Comparison of ENCODE assay signal across 24 cellular contexts in genomic region chr3:52147804-52148203, GRCh38.
"Had no signal": no experiment of that assay in that cellular context is flagged by ENCODE, and none has a peak within 500 bp of the region (broad histone marks: within the 10 kb centered on the region; RNA-seq: fewer than 3 reads in every experiment).

No MANE protein-coding gene starts in this region.

- H3K4me1 ChIP-seq: body of pancreas had no signal

- H3K36me3 Mint-ChIP-seq: natural killer cell treated with Interleukin-12 subunit alpha and Interleukin-12 subunit beta and Interleukin-15 and Interleukin-18, amount 100 ng/mL, for 72 hours; T-cell had no signal

- H3K36me3 ChIP-seq: thoracic aorta had no signal

- H3K27ac ChIP-seq: body of pancreas, heart left ventricle, left lung, thoracic aorta had no signal

- H3K4me3 ChIP-seq: body of pancreas, heart left ventricle, left lung, lung, mucosa of descending colon, thoracic aorta had no signal

- ATAC-seq: activated CD8-positive, alpha-beta memory T cell treated with anti-CD3 and anti-CD28 coated beads, Interleukin-2, amount 10 ng/mL, durations not matched to agents 7 days and 5 days; activated CD8-positive, alpha-beta T cell treated with anti-CD3 and anti-CD28 coated beads, Interleukin-2, amount 10 ng/mL, durations not matched to agents 7 days and 5 days; activated naive CD4-positive, alpha-beta T cell treated with anti-CD3 and anti-CD28 coated beads, Interleukin-2, amount 50 U/mL, for 72 hours; body of pancreas; effector memory CD8-positive, alpha-beta T cell; heart left ventricle; left lung; mucosa of descending colon; natural killer cell treated with Interleukin-12 subunit alpha and Interleukin-12 subunit beta and Interleukin-15 and Interleukin-18, amount 100 ng/mL, for 72 hours; right cardiac atrium; stimulated activated naive CD8-positive, alpha-beta T cell treated with anti-CD3 and anti-CD28 coated beads, Interleukin-15, Interleukin-2, amounts not matched to agents 100 U/mL and 50 U/mL, for 24 hours; T-cell had no signal

- H3K9me3 ChIP-seq: body of pancreas, heart left ventricle, left lung, mucosa of descending colon, thoracic aorta had no signal

- H3K27me3 ChIP-seq: body of pancreas, heart left ventricle, left lung had no signal

- H3K4me3 Mint-ChIP-seq: activated B cell treated with CpG ODN at 0.5 μM for 24 hours; activated CD8-positive, alpha-beta memory T cell treated with anti-CD3 and anti-CD28 coated beads, Interleukin-2, amount 10 ng/mL, durations not matched to agents 7 days and 5 days; activated CD8-positive, alpha-beta T cell treated with anti-CD3 and anti-CD28 coated beads, Interleukin-2, amount 10 ng/mL, durations not matched to agents 7 days and 5 days; effector memory CD8-positive, alpha-beta T cell; natural killer cell treated with Interleukin-12 subunit alpha and Interleukin-12 subunit beta and Interleukin-15 and Interleukin-18, amount 100 ng/mL, for 72 hours; T-cell had no signal

- H3K27ac Mint-ChIP-seq: activated B cell treated with CpG ODN at 0.5 μM for 24 hours; activated CD8-positive, alpha-beta memory T cell treated with anti-CD3 and anti-CD28 coated beads, Interleukin-2, amount 10 ng/mL, durations not matched to agents 7 days and 5 days; activated CD8-positive, alpha-beta T cell treated with anti-CD3 and anti-CD28 coated beads, Interleukin-2, amount 10 ng/mL, durations not matched to agents 7 days and 5 days; activated T-helper 2 cell treated with anti-CD3 and anti-CD28 coated beads, Interferon-gamma antibody, Interleukin-2, Interleukin-4, amounts not matched to agents 10 μg/mL and 5 μg/mL and 100 μg/mL, durations not matched to agents 14 hours and 24 hours and 36 hours; effector memory CD8-positive, alpha-beta T cell; natural killer cell treated with Interleukin-12 subunit alpha and Interleukin-12 subunit beta and Interleukin-15 and Interleukin-18, amount 100 ng/mL, for 72 hours; T-cell had no signal

- H3K9me3 Mint-ChIP-seq: activated B cell treated with CpG ODN at 0.5 μM for 24 hours; activated naive CD4-positive, alpha-beta T cell treated with anti-CD3 and anti-CD28 coated beads, Interleukin-2, amount 50 U/mL, for 72 hours; activated T-helper 2 cell treated with anti-CD3 and anti-CD28 coated beads, Interferon-gamma antibody, Interleukin-2, Interleukin-4, amounts not matched to agents 10 μg/mL and 5 μg/mL and 100 μg/mL, durations not matched to agents 14 hours and 24 hours and 36 hours; effector memory CD8-positive, alpha-beta T cell; natural killer cell treated with Interleukin-12 subunit alpha and Interleukin-12 subunit beta and Interleukin-15 and Interleukin-18, amount 100 ng/mL, for 72 hours; T-cell had no signal

- DNase-seq: activated B cell treated with CpG ODN at 0.5 μM for 24 hours; activated CD8-positive, alpha-beta memory T cell treated with anti-CD3 and anti-CD28 coated beads, Interleukin-2, amount 10 ng/mL, durations not matched to agents 7 days and 5 days; activated CD8-positive, alpha-beta T cell treated with anti-CD3 and anti-CD28 coated beads, Interleukin-2, amount 10 ng/mL, durations not matched to agents 7 days and 5 days; activated naive CD4-positive, alpha-beta T cell; activated T-cell treated with anti-CD3 and anti-CD28 coated beads, Interleukin-2, amount 50 U/mL, for 48 hours; body of pancreas; cerebellar nuclear complex; cortex of kidney; effector memory CD8-positive, alpha-beta T cell; erythroblast; foreskin fibroblast; heart left ventricle; left lung; mucosa of descending colon; right cardiac atrium; stimulated activated CD4-positive, alpha-beta T cell treated with anti-CD3 and anti-CD28 coated beads, Interleukin-2, amount 100 ng/mL, for 48 hours; stimulated activated naive CD8-positive, alpha-beta T cell treated with anti-CD3 and anti-CD28 coated beads, Interleukin-15, Interleukin-2, amounts not matched to agents 100 U/mL and 50 U/mL, for 24 hours; T-cell; trophoblast cell had no signal

- H3K27me3 Mint-ChIP-seq: activated B cell treated with CpG ODN at 0.5 μM for 24 hours; activated CD8-positive, alpha-beta memory T cell treated with anti-CD3 and anti-CD28 coated beads, Interleukin-2, amount 10 ng/mL, durations not matched to agents 7 days and 5 days; effector memory CD8-positive, alpha-beta T cell; natural killer cell treated with Interleukin-12 subunit alpha and Interleukin-12 subunit beta and Interleukin-15 and Interleukin-18, amount 100 ng/mL, for 72 hours; T-cell had no signal
